8 cellular contexts compared by ENCODE assay signal in genomic region chr22:45008853-45009751, GRCh38. TPM values are rescaled to one million over a fixed set of nuclear protein-coding genes. Genes with fewer than 3 reads are reported as not detected.
DNase-seq lines count a peak whose midpoint lies in the region; ATAC-seq and TF ChIP-seq lines count a peak whose summit lies in the region.

No MANE protein-coding gene starts in this region.

- POLR2A ChIA-PET in CD4-positive, alpha-beta T cell (lab: Charles Lee), result no interaction called here

- peaks cover 2% of the 10 kb centered on the region; the same call in 1 of the 2 replicates for H3K4me1 ChIP-seq in iPS DF 6.9 (ENCODE audit: control insufficient read depth, insufficient read depth, low read length)
- peaks cover 20% of the 10 kb centered on the region for H3K4me1 ChIP-seq in stomach smooth muscle (ENCODE audit: control insufficient read depth, insufficient read depth, low read length)

- no CpG with 5 or more reads among the region's 94 CpGs for WGBS in iPS DF 6.9 (ENCODE audit: insufficient coverage, insufficient read length)

- no peak overlapping the region for H3K27ac Mint-ChIP-seq in CD4-positive, alpha-beta T cell

- H3K36me3 Mint-ChIP-seq in CD4-positive, alpha-beta T cell (ENCODE audit: low read depth), result no peaks in the 10 kb centered on the region

- H3K36me3 ChIP-seq in WERI-Rb-1 (peaks cover 17% of the 10 kb centered on the region), iPS DF 6.9 (ENCODE audit: control insufficient read depth, insufficient read depth, low read length) (peaks cover 5% of the 10 kb centered on the region), stomach smooth muscle (ENCODE audit: control insufficient read depth in 2 of 2, insufficient read depth in 2 of 2, low read length in 2 of 2) (no peaks in the 10 kb centered on the region)

- H3K4me3 ChIP-seq in WERI-Rb-1 (ENCODE audit: low read depth, low read length) (peak overlapping the region; percentile 85), iPS DF 6.9 (ENCODE audit: low read length) (peak overlapping the region; percentile 84), stomach smooth muscle (ENCODE audit: low read length in 2 of 2) (peak overlapping the region; percentile 31 to 72)

- no peak for TF ChIP-seq CTCF in WERI-Rb-1 (IDR thresholded peaks at IDR 0.05; ENCODE audit: low read depth, low read length)
- TF ChIP-seq CTCF in CD4-positive, alpha-beta T cell (IDR thresholded peaks at IDR 0.05), result no peak

- no peaks in the 10 kb centered on the region for H3K9me3 Mint-ChIP-seq in CD4-positive, alpha-beta T cell

- H3K27ac ChIP-seq in WERI-Rb-1 (peak overlapping the region; percentile 97), iPS DF 6.9 (ENCODE audit: low read length) (no peak overlapping the region), stomach smooth muscle (ENCODE audit: low read length) (no peak overlapping the region)
- H3K27ac ChIP-seq in CD4-positive, alpha-beta T cell (ENCODE audit: low read depth, low read length), result no peak overlapping the region

- no peaks in the 10 kb centered on the region for H3K9me3 ChIP-seq in WERI-Rb-1 (ENCODE audit: severe bottlenecking)
- no peaks in the 10 kb centered on the region for H3K9me3 ChIP-seq in iPS DF 6.9 (ENCODE audit: control insufficient read depth, insufficient read depth, low read length)
- no peaks in the 10 kb centered on the region for H3K9me3 ChIP-seq in stomach smooth muscle (ENCODE audit: control insufficient read depth in 2 of 2, low read length in 2 of 2)
- H3K9me3 ChIP-seq in CD4-positive, alpha-beta T cell (ENCODE audit: control insufficient read depth, low read length), result no peaks in the 10 kb centered on the region

- peaks cover 61% of the 10 kb centered on the region for H3K27me3 Mint-ChIP-seq in CD4-positive, alpha-beta T cell

- CTCF ChIA-PET in CD4-positive, alpha-beta T cell (lab: Charles Lee), result no interaction called here

- intact Hi-C loops in CD4-positive, alpha-beta T cell (cut with DNase I, micrococcal nuclease), result no loop called here

- peak overlapping the region in 1 of 2 donors; percentile 15 for H3K9ac ChIP-seq in stomach smooth muscle (ENCODE audit: low read length in 2 of 2)

- H3K27me3 ChIP-seq in WERI-Rb-1 (ENCODE audit: insufficient read depth, low read depth, severe bottlenecking), result no peaks in the 10 kb centered on the region
- no peaks in the 10 kb centered on the region for H3K27me3 ChIP-seq in iPS DF 6.9 (ENCODE audit: control insufficient read depth, insufficient read depth, low read length)
- peaks cover 14 to 18% of the 10 kb centered on the region in 2 donors for H3K27me3 ChIP-seq in stomach smooth muscle (ENCODE audit: control insufficient read depth in 1 of 2, insufficient read depth in 2 of 2, low read length in 2 of 2)
- H3K27me3 ChIP-seq in CD4-positive, alpha-beta T cell (ENCODE audit: control insufficient read depth, insufficient read depth, low read length), result peaks cover 76% of the 10 kb centered on the region

- H3K4me3 Mint-ChIP-seq in CD4-positive, alpha-beta T cell, result no peak overlapping the region

- H3K4me1 Mint-ChIP-seq in CD4-positive, alpha-beta T cell (ENCODE audit: low read depth), result peaks cover 14% of the 10 kb centered on the region

- DNase-seq in NCI-H2227 (lab: John Stamatoyannopoulos, UW; ENCODE audit: unreplicated experiment) (peak; percentile 53), NCI-H2227 treated with DMSO at 0.1 percent for 48 hours (lab: John Stamatoyannopoulos, UW) (no peak), WERI-Rb-1 (peak; percentile 54), iPS DF 6.9 (ENCODE audit: low read depth, low spot score) (no peak)
- no peak for DNase-seq in CD4-positive, alpha-beta T cell

- ATAC-seq in CD4-positive, alpha-beta T cell (ENCODE audit: poor library complexity), result no peak
- ATAC-seq in GM18858 (IDR thresholded peaks at IDR 0.05; ENCODE audit: unreplicated experiment), result no peak
- no peak for ATAC-seq in GM19452 (IDR thresholded peaks at IDR 0.05; ENCODE audit: unreplicated experiment)

RNA-seq across cellular contexts. Expression of gene PHF21B, which starts 0.7 kb away (rescaled TPM):
- not detected for total RNA-seq in CD4-positive, alpha-beta T cell

Comparison
In these comparisons a context has a peak if more than half of its experiments do, and no peak if none do; other contexts are left out.
1. DNase-seq: peak in NCI-H2227 (single experiment) and WERI-Rb-1 (single experiment); none in NCI-H2227 treated with DMSO at 0.1 percent for 48 hours (single experiment), iPS DF 6.9 (single experiment) and CD4-positive, alpha-beta T cell (0 of 10).
2. Peak in every context shown above with its lines, with median percentiles within 50 percentile points of each other: H3K4me3 ChIP-seq.